Comparison of ENCODE assay signal across 1 cellular context in the genomic region with DNA sequence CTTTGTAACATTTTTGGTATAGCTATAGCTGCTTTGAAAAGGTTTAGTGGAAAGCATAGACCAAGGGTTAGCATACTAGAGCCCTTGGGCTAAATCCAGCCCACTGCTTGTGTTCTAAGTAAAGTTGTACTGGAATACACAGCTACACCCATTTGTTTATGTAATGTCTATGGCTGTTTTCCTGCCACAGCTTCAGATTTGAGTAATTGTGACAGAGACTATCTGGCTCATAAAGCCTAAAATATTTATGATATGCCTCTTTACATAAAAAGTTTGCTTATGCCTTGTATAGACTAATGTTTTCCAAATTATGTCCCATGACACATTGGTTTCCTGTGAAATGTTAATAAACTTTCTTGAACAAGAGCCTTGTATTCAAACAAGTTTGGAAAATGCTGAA.
TF ChIP-seq lines count a peak whose summit lies in the region.

No MANE protein-coding gene starts in this region.

TF ChIP-seq in GM12878, 131 proteins besides CTCF, POLR2A, EP300 and RAD21:
- TF ChIP-seq, protein P1, sequence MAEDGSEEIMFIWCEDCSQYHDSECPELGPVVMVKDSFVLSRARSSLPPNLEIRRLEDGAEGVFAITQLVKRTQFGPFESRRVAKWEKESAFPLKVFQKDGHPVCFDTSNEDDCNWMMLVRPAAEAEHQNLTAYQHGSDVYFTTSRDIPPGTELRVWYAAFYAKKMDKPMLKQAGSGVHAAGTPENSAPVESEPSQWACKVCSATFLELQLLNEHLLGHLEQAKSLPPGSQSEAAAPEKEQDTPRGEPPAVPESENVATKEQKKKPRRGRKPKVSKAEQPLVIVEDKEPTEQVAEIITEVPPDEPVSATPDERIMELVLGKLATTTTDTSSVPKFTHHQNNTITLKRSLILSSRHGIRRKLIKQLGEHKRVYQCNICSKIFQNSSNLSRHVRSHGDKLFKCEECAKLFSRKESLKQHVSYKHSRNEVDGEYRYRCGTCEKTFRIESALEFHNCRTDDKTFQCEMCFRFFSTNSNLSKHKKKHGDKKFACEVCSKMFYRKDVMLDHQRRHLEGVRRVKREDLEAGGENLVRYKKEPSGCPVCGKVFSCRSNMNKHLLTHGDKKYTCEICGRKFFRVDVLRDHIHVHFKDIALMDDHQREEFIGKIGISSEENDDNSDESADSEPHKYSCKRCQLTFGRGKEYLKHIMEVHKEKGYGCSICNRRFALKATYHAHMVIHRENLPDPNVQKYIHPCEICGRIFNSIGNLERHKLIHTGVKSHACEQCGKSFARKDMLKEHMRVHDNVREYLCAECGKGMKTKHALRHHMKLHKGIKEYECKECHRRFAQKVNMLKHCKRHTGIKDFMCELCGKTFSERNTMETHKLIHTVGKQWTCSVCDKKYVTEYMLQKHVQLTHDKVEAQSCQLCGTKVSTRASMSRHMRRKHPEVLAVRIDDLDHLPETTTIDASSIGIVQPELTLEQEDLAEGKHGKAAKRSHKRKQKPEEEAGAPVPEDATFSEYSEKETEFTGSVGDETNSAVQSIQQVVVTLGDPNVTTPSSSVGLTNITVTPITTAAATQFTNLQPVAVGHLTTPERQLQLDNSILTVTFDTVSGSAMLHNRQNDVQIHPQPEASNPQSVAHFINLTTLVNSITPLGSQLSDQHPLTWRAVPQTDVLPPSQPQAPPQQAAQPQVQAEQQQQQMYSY (CRISPR knock-in tag; IDR thresholded peaks at IDR 0.05): no peak
- TF ChIP-seq ZBTB11 (CRISPR knock-in tag; IDR thresholded peaks at IDR 0.05) (no peak), CBX3 (IDR thresholded peaks at IDR 0.05; ENCODE audit: borderline replicate concordance, low read depth) (no peak), CBFB (IDR thresholded peaks at IDR 0.05; ENCODE audit: low read depth) (no peak)
